In the genomic region with DNA sequence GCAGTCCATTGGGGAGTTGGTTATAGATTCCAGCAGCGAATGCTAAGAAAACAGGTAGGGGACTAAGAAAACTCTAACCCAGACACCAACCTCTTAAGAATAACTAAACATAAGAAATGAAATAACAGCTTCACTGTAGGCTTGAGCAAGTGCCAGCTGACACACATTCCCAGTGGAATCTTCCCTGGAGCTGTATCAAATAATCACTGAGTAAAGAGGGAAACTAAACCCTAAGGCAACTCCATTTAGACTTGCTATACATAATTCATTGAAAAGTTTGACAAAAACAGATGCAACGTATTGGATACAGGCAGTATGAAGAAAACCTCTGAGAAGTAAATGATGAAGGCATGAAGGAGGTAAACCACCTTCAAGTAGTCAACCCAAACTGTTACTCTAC, we compare ENCODE assay signal across 22 cellular contexts.
A peak's percentile ranks its signal among the peaks of the same experiment; 100 is the strongest.
DNase-seq lines count a peak whose midpoint lies in the region; ATAC-seq and TF ChIP-seq lines count a peak whose summit lies in the region.
"Had no signal": no experiment of that assay in that cellular context is flagged by ENCODE, and none has a peak within 500 bp of the region (broad histone marks: within the 10 kb centered on the region; RNA-seq: fewer than 3 reads in every experiment).

No MANE protein-coding gene starts in this region.

- no peak overlapping the region for H3K4me3 ChIP-seq in osteoblast (ENCODE audit: insufficient read depth, low read length)
- H3K4me3 ChIP-seq: MG63 had no signal

- H3K27ac Mint-ChIP-seq in HFFc6 (no peak overlapping the region), mesothelial cell of epicardium (no peak overlapping the region)
- H3K27ac Mint-ChIP-seq in activated naive CD4-positive, alpha-beta T cell treated with anti-CD3 and anti-CD28 coated beads, Interleukin-2, amount 50 U/mL, for 72 hours: no peak overlapping the region
- H3K27ac Mint-ChIP-seq in activated CD8-positive, alpha-beta memory T cell treated with anti-CD3 and anti-CD28 coated beads, Interleukin-2, amount 10 ng/mL, durations not matched to agents 7 days and 5 days: no peak overlapping the region
- H3K27ac Mint-ChIP-seq: CD14-positive monocyte; CD8-positive, alpha-beta memory T cell; T-cell had no signal

- H3K9me3 Mint-ChIP-seq in HFFc6 (no peaks in the 10 kb centered on the region), mesothelial cell of epicardium (peaks cover 22% of the 10 kb centered on the region)
- no peaks in the 10 kb centered on the region for H3K9me3 Mint-ChIP-seq in activated naive CD4-positive, alpha-beta T cell treated with anti-CD3 and anti-CD28 coated beads, Interleukin-2, amount 50 U/mL, for 72 hours
- H3K9me3 Mint-ChIP-seq in activated CD8-positive, alpha-beta memory T cell treated with anti-CD3 and anti-CD28 coated beads, Interleukin-2, amount 10 ng/mL, durations not matched to agents 7 days and 5 days (ENCODE audit: low read depth): no peaks in the 10 kb centered on the region
- H3K9me3 Mint-ChIP-seq: CD14-positive monocyte; CD8-positive, alpha-beta memory T cell; T-cell had no signal

- H3K4me3 Mint-ChIP-seq in HFFc6 (no peak overlapping the region), mesothelial cell of epicardium (no peak overlapping the region)
- no peak overlapping the region for H3K4me3 Mint-ChIP-seq in activated CD8-positive, alpha-beta memory T cell treated with anti-CD3 and anti-CD28 coated beads, Interleukin-2, amount 10 ng/mL, durations not matched to agents 7 days and 5 days
- H3K4me3 Mint-ChIP-seq: CD14-positive monocyte; CD8-positive, alpha-beta memory T cell; T-cell had no signal

- H3K4me1 ChIP-seq in osteoblast (ENCODE audit: insufficient read depth, low read length): no peaks in the 10 kb centered on the region
- H3K4me1 ChIP-seq: BE2C had no signal

- no peaks in the 10 kb centered on the region for H3K36me3 ChIP-seq in osteoblast (ENCODE audit: insufficient read depth, low read length)
- H3K36me3 ChIP-seq: BE2C, MG63 had no signal

- TF ChIP-seq CTCF in HFFc6 (IDR thresholded peaks at IDR 0.05) (no peak), osteoblast (IDR thresholded peaks at IDR 0.05; ENCODE audit: extremely low read depth, low read depth, low read length) (no peak), mesothelial cell of epicardium (IDR thresholded peaks at IDR 0.05; ENCODE audit: unreplicated experiment) (no peak)

- no peak overlapping the region for H3K4me2 ChIP-seq in osteoblast (ENCODE audit: insufficient read depth, low read length)

- H2AFZ ChIP-seq in osteoblast (ENCODE audit: low read length): no peak overlapping the region

- H3K9me3 ChIP-seq in osteoblast (ENCODE audit: low read depth, low read length): no peaks in the 10 kb centered on the region
- H3K9me3 ChIP-seq: BE2C, MG63 had no signal

- DNase-seq in AG20443 (ENCODE audit: low spot score) (peak; percentile 8), HFFc6 (peak; percentile 1), fibroblast of gingiva (ENCODE audit: low read depth) (peak; percentile 16), osteoblast (ENCODE audit: insufficient read length, low spot score, missing footprints) (peak; percentile 77), mesothelial cell of epicardium (ENCODE audit: low spot score in 2 of 2, unreplicated experiment in 2 of 2) (no peak), NCI-H1105 (lab: John Stamatoyannopoulos, UW) (no peak)
- DNase-seq in activated naive CD4-positive, alpha-beta T cell treated with anti-CD3 and anti-CD28 coated beads, Interleukin-2, amount 50 U/mL, for 72 hours (ENCODE audit: low spot score in 2 of 2): no peak
- DNase-seq in activated CD8-positive, alpha-beta memory T cell treated with anti-CD3 and anti-CD28 coated beads, Interleukin-2, amount 10 ng/mL, durations not matched to agents 7 days and 5 days: no peak
- DNase-seq: BE2C; CD8-positive, alpha-beta memory T cell; DMS 273 treated with DMSO at 0.1 percent for 48 hours; DMS79; KG1; MG63; NCI-H2029; NCI-H446; NCI-H524 treated with DMSO at 0.1 percent for 48 hours; NCI-H774; SHP77; T-cell had no signal

- H3K36me3 Mint-ChIP-seq in HFFc6 (ENCODE audit: low read depth) (0 out of 2 replicates have a peak, but pooled peaks cover 4% of the 10 kb centered on the region), mesothelial cell of epicardium (no peaks in the 10 kb centered on the region)
- no peaks in the 10 kb centered on the region for H3K36me3 Mint-ChIP-seq in activated naive CD4-positive, alpha-beta T cell treated with anti-CD3 and anti-CD28 coated beads, Interleukin-2, amount 50 U/mL, for 72 hours
- H3K36me3 Mint-ChIP-seq in activated CD8-positive, alpha-beta memory T cell treated with anti-CD3 and anti-CD28 coated beads, Interleukin-2, amount 10 ng/mL, durations not matched to agents 7 days and 5 days: no peaks in the 10 kb centered on the region
- H3K36me3 Mint-ChIP-seq: CD14-positive monocyte; CD8-positive, alpha-beta memory T cell; T-cell had no signal

- H3K79me2 ChIP-seq in osteoblast (ENCODE audit: insufficient read depth, low read length): no peaks in the 10 kb centered on the region

- H3K27me3 ChIP-seq in osteoblast (ENCODE audit: insufficient read depth, low read length): no peaks in the 10 kb centered on the region
- H3K27me3 ChIP-seq: BE2C, MG63 had no signal

- CTCF ChIA-PET in activated CD8-positive, alpha-beta memory T cell treated with anti-CD3 and anti-CD28 coated beads, Interleukin-2, amount 10 ng/mL, durations not matched to agents 7 days and 5 days (lab: Charles Lee): no interaction called here

- no peak for ATAC-seq in activated naive CD4-positive, alpha-beta T cell treated with anti-CD3 and anti-CD28 coated beads, Interleukin-2, amount 50 U/mL, for 72 hours
- no peak for ATAC-seq in activated CD8-positive, alpha-beta memory T cell treated with anti-CD3 and anti-CD28 coated beads, Interleukin-2, amount 10 ng/mL, durations not matched to agents 7 days and 5 days
- ATAC-seq: T-cell had no signal

- H4K20me1 ChIP-seq in osteoblast (ENCODE audit: insufficient read depth, low read length): no peaks in the 10 kb centered on the region

- H3K4me1 Mint-ChIP-seq in HFFc6 (ENCODE audit: low read depth) (peaks cover 27% of the 10 kb centered on the region), mesothelial cell of epicardium (peaks cover 2% of the 10 kb centered on the region)
- H3K4me1 Mint-ChIP-seq in activated CD8-positive, alpha-beta memory T cell treated with anti-CD3 and anti-CD28 coated beads, Interleukin-2, amount 10 ng/mL, durations not matched to agents 7 days and 5 days: no peaks in the 10 kb centered on the region
- H3K4me1 Mint-ChIP-seq: CD8-positive, alpha-beta memory T cell; T-cell had no signal

- no peaks in the 10 kb centered on the region for H3K27me3 Mint-ChIP-seq in HFFc6 (ENCODE audit: insufficient read depth)
- H3K27me3 Mint-ChIP-seq in mesothelial cell of epicardium (ENCODE audit: low read depth): no peaks in the 10 kb centered on the region
- H3K27me3 Mint-ChIP-seq in activated CD8-positive, alpha-beta memory T cell treated with anti-CD3 and anti-CD28 coated beads, Interleukin-2, amount 10 ng/mL, durations not matched to agents 7 days and 5 days: no peaks in the 10 kb centered on the region

- no peak overlapping the region for H3K27ac ChIP-seq in osteoblast (ENCODE audit: low read depth, low read length)
- H3K27ac ChIP-seq: RWPE1 had no signal

Comparison
In these comparisons a context has a peak if more than half of its experiments do, and no peak if none do; other contexts are left out.
1. DNase-seq: peak in AG20443 (single experiment), HFFc6 (single experiment), fibroblast of gingiva (single experiment) and osteoblast (single experiment); none in mesothelial cell of epicardium (0 of 2), activated naive CD4-positive, alpha-beta T cell treated with anti-CD3 and anti-CD28 coated beads, Interleukin-2, amount 50 U/mL, for 72 hours (0 of 2), NCI-H1105 (single experiment) and activated CD8-positive, alpha-beta memory T cell treated with anti-CD3 and anti-CD28 coated beads, Interleukin-2, amount 10 ng/mL, durations not matched to agents 7 days and 5 days (single experiment).